1 cellular context compared by ENCODE assay signal in the genomic region with DNA sequence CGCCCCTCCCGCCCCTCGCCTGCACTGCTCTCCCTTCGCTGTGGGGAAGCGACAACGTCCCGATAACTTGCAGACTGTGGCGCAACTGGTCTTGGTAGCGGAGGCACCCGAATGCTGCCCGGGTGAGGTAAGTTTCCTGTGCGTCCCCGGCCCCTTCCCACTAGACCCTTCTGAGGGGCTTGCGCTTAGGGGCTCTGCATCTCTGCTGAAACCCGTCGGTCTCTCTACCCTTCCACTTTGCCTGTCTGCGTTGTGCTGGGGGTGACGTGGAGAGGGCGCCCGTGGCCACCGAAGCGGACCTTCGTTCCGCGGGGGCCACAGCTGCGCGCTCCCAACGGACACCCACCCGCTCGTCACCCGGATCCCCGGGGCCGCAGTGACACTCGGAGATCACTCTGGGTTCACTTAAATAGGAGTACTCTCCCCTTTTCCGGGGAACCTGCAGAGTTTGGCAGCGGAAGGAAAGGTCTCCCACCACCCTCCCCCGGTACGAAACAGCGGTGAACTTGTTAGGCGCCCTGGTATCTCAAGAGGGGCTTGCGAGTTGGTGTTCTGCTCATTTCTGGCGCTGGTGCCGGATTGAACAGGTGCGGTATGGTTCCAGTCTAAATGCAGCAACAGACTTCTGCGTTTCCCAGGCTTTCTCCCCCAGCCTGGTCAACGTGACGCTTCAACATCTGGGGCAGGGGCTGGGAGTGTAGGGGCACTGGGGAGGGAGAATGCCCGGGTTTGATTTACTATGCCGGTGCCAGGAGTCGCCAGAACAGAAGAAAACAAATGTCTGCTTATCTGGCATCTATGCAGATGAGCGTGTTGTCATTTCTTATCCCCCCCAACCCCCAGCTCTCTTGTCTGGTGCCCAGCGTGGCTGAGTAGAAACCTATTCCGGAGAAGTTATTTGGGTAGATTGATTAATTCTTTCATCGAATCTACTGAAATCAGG.
TF ChIP-seq lines count a peak whose summit lies in the region.

No MANE protein-coding gene starts in this region.

TF ChIP-seq in H1, 55 proteins besides CTCF, POLR2A, EP300 and RAD21:
- TF ChIP-seq RFX5 (IDR thresholded peaks at IDR 0.05; ENCODE audit: borderline replicate concordance, low read depth, low read length) (no peak), SUZ12 (IDR thresholded peaks at IDR 0.05; ENCODE audit: low read length) (peak; percentile 21; the same call in 1 of the 2 replicates), GABPA (IDR thresholded peaks at IDR 0.05; ENCODE audit: borderline replicate concordance, insufficient read depth, low read length) (no peak), KDM4A (IDR thresholded peaks at IDR 0.05; ENCODE audit: low read depth, low read length, severe bottlenecking) (peak; percentile 55), TAF1 (IDR thresholded peaks at IDR 0.05; ENCODE audit: low read depth, low read length) (0 out of 2 replicates have a peak, but pooled peaks have one; percentile 14), YY1 (IDR thresholded peaks at IDR 0.05; ENCODE audit: low read depth, low read length) (no peak), EZH2 (IDR thresholded peaks at IDR 0.05; ENCODE audit: low read depth, low read length, severe bottlenecking) (no peak), SIX5 (IDR thresholded peaks at IDR 0.05; ENCODE audit: low read depth, low read length) (no peak), RBBP5 (IDR thresholded peaks at IDR 0.05; ENCODE audit: borderline replicate concordance, low read depth, low read length) (0 out of 2 replicates have a peak, but pooled peaks have one; percentile 31), SIN3A (conservative IDR thresholded peaks at IDR 0.05 in 1 of 2, IDR thresholded peaks at IDR 0.05 in 1 of 2; ENCODE audit: low read depth in 1 of 2, low read length in 2 of 2) (0 out of 4 replicates have a peak, but pooled peaks of 1 of the 2 experiments have one; percentile 29), BRCA1 (IDR thresholded peaks at IDR 0.05; ENCODE audit: low read depth, low read length) (no peak), CREB1 (IDR thresholded peaks at IDR 0.05) (0 out of 2 replicates have a peak, but pooled peaks have one; percentile 21), SP4 (IDR thresholded peaks at IDR 0.05; ENCODE audit: low read length) (no peak), TEAD4 (IDR thresholded peaks at IDR 0.05; ENCODE audit: low read depth, low read length) (no peak), CTBP2 (IDR thresholded peaks at IDR 0.05; ENCODE audit: borderline replicate concordance, insufficient read depth, insufficient read length, low read length) (no peak)
- TF ChIP-seq, protein P1, sequence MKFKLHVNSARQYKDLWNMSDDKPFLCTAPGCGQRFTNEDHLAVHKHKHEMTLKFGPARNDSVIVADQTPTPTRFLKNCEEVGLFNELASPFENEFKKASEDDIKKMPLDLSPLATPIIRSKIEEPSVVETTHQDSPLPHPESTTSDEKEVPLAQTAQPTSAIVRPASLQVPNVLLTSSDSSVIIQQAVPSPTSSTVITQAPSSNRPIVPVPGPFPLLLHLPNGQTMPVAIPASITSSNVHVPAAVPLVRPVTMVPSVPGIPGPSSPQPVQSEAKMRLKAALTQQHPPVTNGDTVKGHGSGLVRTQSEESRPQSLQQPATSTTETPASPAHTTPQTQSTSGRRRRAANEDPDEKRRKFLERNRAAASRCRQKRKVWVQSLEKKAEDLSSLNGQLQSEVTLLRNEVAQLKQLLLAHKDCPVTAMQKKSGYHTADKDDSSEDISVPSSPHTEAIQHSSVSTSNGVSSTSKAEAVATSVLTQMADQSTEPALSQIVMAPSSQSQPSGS (IDR thresholded peaks at IDR 0.05; ENCODE audit: low read length): no peak
